In genomic region chr4:147255268-147255667, GRCh38 we compare ENCODE assay signal across 2 cellular contexts.
A peak's percentile ranks its signal among the peaks of the same experiment; 100 is the strongest.
DNase-seq lines count a peak whose midpoint lies in the region; TF ChIP-seq lines count a peak whose summit lies in the region.
"Not testable (repeated sequence)": the region's sequence is repeated elsewhere in the genome, so short reads cannot be mapped to it uniquely, and the experiment has no call there.

No MANE protein-coding gene starts in this region.

- not testable (repeated sequence) for TF ChIP-seq CTCF in chondrocyte (IDR thresholded peaks at IDR 0.05)

- intact Hi-C loops in posterior vena cava (cut with DNase I), result not testable (repeated sequence)

- not testable (repeated sequence) for H3K4me1 Mint-ChIP-seq in chondrocyte (ENCODE audit: low read depth)

- DNase-seq in chondrocyte (ENCODE audit: low spot score), result peak; percentile 34
- DNase-seq in posterior vena cava (ENCODE audit: low spot score), result peak; percentile 75

- H3K9me3 Mint-ChIP-seq in chondrocyte (ENCODE audit: low read depth), result peaks cover 20% of the 10 kb centered on the region

- not testable (repeated sequence) for H3K4me3 Mint-ChIP-seq in chondrocyte (ENCODE audit: unreplicated experiment)

- not testable (repeated sequence) for H3K27me3 Mint-ChIP-seq in chondrocyte (ENCODE audit: low read depth)

- peaks cover 10% of the 10 kb centered on the region for H3K36me3 Mint-ChIP-seq in chondrocyte (ENCODE audit: low read depth)

- H3K27ac Mint-ChIP-seq in chondrocyte (ENCODE audit: unreplicated experiment), result not testable (repeated sequence)
